In genomic region chr18:8607776-8608682, GRCh38 we compare ENCODE assay signal across 8 cellular contexts. TPM values are rescaled to one million over a fixed set of nuclear protein-coding genes. Genes with fewer than 3 reads are reported as not detected.
DNase-seq lines count a peak whose midpoint lies in the region; ATAC-seq and TF ChIP-seq lines count a peak whose summit lies in the region.

No MANE protein-coding gene starts in this region.

- H3K36me3 ChIP-seq in SJCRH30 = no peaks in the 10 kb centered on the region
- no peaks in the 10 kb centered on the region for H3K36me3 ChIP-seq in gastroesophageal sphincter

- H3K4me3 Mint-ChIP-seq in activated naive CD4-positive, alpha-beta T cell treated with anti-CD3 and anti-CD28 coated beads, Interleukin-2, amount 50 U/mL, for 24 hours = peak overlapping the region; percentile 97

- whole genome bisulfite sequencing in gastroesophageal sphincter (ENCODE audit: low coverage in 1 of 2), 2 donors = 28 to 39% methylated on average over 7 to 12 of the region's 17 CpGs

- DNase-seq in activated naive CD4-positive, alpha-beta T cell treated with Interleukin-2 at 50 U/mL for 16 hours = no peak
- peak; percentile 5 to 9 for DNase-seq in SJCRH30
- DNase-seq in Kasumi-1 (lab: John Stamatoyannopoulos, UW) = no peak
- DNase-seq in NOMO-1 (lab: John Stamatoyannopoulos, UW; ENCODE audit: unreplicated experiment in 2 of 2) = no peak

- H3K27me3 ChIP-seq in SJCRH30 (no peaks in the 10 kb centered on the region), gastroesophageal sphincter (no peaks in the 10 kb centered on the region)

- peaks cover 6% of the 10 kb centered on the region for H3K27me3 Mint-ChIP-seq in activated naive CD4-positive, alpha-beta T cell treated with anti-CD3 and anti-CD28 coated beads, Interleukin-2, amount 50 U/mL, for 24 hours

- no peak for ATAC-seq in gastroesophageal sphincter
- no peak for ATAC-seq in HG02938 (IDR thresholded peaks at IDR 0.05; ENCODE audit: unreplicated experiment)

- no peak overlapping the region for H3K27ac ChIP-seq in SJCRH30
- H3K27ac ChIP-seq in gastroesophageal sphincter = peak overlapping the region; percentile 78 to 90 (median 88)
- peak overlapping the region in 19 of 21 experiments; percentile 47 to 91 (median 74) for H3K27ac ChIP-seq in skin epidermis

- H3K4me1 ChIP-seq in SJCRH30 (no peaks in the 10 kb centered on the region), gastroesophageal sphincter (peaks cover 9 to 49% (median 10%) of the 10 kb centered on the region in 3 donors)

- TF ChIP-seq EP300 in gastroesophageal sphincter (IDR thresholded peaks at IDR 0.05) = no peak

- no peak for TF ChIP-seq CTCF in gastroesophageal sphincter (IDR thresholded peaks at IDR 0.05)

- peaks cover 49% of the 10 kb centered on the region for H3K4me1 Mint-ChIP-seq in activated naive CD4-positive, alpha-beta T cell treated with anti-CD3 and anti-CD28 coated beads, Interleukin-2, amount 50 U/mL, for 24 hours

- H3K27ac Mint-ChIP-seq in activated naive CD4-positive, alpha-beta T cell treated with anti-CD3 and anti-CD28 coated beads, Interleukin-2, amount 50 U/mL, for 24 hours = peak overlapping the region; percentile 99

- no peaks in the 10 kb centered on the region for H3K9me3 ChIP-seq in SJCRH30 (replicated peaks)
- no peaks in the 10 kb centered on the region for H3K9me3 ChIP-seq in gastroesophageal sphincter

- no peaks in the 10 kb centered on the region for H3K9me3 Mint-ChIP-seq in activated naive CD4-positive, alpha-beta T cell treated with anti-CD3 and anti-CD28 coated beads, Interleukin-2, amount 50 U/mL, for 24 hours

- H3K36me3 Mint-ChIP-seq in activated naive CD4-positive, alpha-beta T cell treated with anti-CD3 and anti-CD28 coated beads, Interleukin-2, amount 50 U/mL, for 24 hours = peaks cover 5% of the 10 kb centered on the region

- H3K4me3 ChIP-seq in SJCRH30 (peak overlapping the region; percentile 74), gastroesophageal sphincter (peak overlapping the region; percentile 78 to 95), skin epidermis (peak overlapping the region; percentile 47 to 92 (median 86))

- no peak for TF ChIP-seq POLR2A in gastroesophageal sphincter (IDR thresholded peaks at IDR 0.05)

RNA-seq across cellular contexts. Expression of gene RAB12, which starts 1.2 kb away (rescaled TPM):
- 51.2 and 52.9 TPM in 2 replicates for total RNA-seq in SJCRH30 (2014; rRNA removed; shearing (Covaris generic))
- total RNA-seq in gastroesophageal sphincter = 100 to 1,000 TPM in 1 of 4 donors, 10 to 100 TPM in 3; 63.7 to 100 (median 72.6) TPM

Comparison
In these comparisons a context has a peak if more than half of its experiments do, and no peak if none do; other contexts are left out.
1. DNase-seq: peak in SJCRH30 (2 of 2); none in activated naive CD4-positive, alpha-beta T cell treated with Interleukin-2 at 50 U/mL for 16 hours (single experiment), Kasumi-1 (0 of 2) and NOMO-1 (0 of 2).
2. Peak in every context shown above with its lines, with median percentiles within 50 percentile points of each other: H3K4me3 ChIP-seq.